Comparison of ENCODE assay signal across 1 cellular context in the genomic region with DNA sequence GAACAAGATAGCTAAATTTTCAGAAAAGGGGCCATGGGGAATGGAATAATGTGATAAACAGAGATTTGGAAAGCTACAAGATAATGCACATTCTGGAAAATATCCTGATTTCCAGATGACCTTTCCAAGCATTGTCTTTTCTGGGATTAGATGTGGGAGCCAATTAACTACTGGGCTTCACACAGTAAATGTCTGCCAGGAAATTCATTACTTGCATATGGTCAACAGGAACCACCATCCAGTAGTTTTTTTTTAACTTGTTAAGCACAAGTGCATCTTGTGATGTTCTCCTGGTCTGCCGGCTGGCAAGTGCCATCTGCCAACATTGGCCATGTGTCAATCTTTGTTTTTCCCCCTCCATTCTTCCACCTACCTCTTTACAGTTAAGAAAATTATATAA.
TF ChIP-seq lines count a peak whose summit lies in the region.

No MANE protein-coding gene starts in this region.

TF ChIP-seq in SK-N-SH, 30 proteins besides CTCF, POLR2A, EP300 and RAD21 (continued from another document):
- TF ChIP-seq, protein P1, sequence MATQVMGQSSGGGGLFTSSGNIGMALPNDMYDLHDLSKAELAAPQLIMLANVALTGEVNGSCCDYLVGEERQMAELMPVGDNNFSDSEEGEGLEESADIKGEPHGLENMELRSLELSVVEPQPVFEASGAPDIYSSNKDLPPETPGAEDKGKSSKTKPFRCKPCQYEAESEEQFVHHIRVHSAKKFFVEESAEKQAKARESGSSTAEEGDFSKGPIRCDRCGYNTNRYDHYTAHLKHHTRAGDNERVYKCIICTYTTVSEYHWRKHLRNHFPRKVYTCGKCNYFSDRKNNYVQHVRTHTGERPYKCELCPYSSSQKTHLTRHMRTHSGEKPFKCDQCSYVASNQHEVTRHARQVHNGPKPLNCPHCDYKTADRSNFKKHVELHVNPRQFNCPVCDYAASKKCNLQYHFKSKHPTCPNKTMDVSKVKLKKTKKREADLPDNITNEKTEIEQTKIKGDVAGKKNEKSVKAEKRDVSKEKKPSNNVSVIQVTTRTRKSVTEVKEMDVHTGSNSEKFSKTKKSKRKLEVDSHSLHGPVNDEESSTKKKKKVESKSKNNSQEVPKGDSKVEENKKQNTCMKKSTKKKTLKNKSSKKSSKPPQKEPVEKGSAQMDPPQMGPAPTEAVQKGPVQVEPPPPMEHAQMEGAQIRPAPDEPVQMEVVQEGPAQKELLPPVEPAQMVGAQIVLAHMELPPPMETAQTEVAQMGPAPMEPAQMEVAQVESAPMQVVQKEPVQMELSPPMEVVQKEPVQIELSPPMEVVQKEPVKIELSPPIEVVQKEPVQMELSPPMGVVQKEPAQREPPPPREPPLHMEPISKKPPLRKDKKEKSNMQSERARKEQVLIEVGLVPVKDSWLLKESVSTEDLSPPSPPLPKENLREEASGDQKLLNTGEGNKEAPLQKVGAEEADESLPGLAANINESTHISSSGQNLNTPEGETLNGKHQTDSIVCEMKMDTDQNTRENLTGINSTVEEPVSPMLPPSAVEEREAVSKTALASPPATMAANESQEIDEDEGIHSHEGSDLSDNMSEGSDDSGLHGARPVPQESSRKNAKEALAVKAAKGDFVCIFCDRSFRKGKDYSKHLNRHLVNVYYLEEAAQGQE (IDR thresholded peaks at IDR 0.05; ENCODE audit: low read depth, low read length), result no peak
- no peak for TF ChIP-seq POLR2AphosphoS5 (IDR thresholded peaks at IDR 0.05; ENCODE audit: low read depth, low read length)
- TF ChIP-seq CHD2 (IDR thresholded peaks at IDR 0.05; ENCODE audit: low read length, partially characterized antibody), result peak; percentile 62
- TF ChIP-seq GATA2 (CRISPR knock-in tag; IDR thresholded peaks at IDR 0.05), result peak; percentile 86
- TF ChIP-seq EZH2phosphoT487 (IDR thresholded peaks at IDR 0.05; ENCODE audit: borderline replicate concordance, low read depth), result no peak
- no peak for TF ChIP-seq MAX (IDR thresholded peaks at IDR 0.05; ENCODE audit: low read depth)
- TF ChIP-seq NRF1 (IDR thresholded peaks at IDR 0.05; ENCODE audit: low read depth, low read length), result no peak
- TF ChIP-seq, protein P2, sequence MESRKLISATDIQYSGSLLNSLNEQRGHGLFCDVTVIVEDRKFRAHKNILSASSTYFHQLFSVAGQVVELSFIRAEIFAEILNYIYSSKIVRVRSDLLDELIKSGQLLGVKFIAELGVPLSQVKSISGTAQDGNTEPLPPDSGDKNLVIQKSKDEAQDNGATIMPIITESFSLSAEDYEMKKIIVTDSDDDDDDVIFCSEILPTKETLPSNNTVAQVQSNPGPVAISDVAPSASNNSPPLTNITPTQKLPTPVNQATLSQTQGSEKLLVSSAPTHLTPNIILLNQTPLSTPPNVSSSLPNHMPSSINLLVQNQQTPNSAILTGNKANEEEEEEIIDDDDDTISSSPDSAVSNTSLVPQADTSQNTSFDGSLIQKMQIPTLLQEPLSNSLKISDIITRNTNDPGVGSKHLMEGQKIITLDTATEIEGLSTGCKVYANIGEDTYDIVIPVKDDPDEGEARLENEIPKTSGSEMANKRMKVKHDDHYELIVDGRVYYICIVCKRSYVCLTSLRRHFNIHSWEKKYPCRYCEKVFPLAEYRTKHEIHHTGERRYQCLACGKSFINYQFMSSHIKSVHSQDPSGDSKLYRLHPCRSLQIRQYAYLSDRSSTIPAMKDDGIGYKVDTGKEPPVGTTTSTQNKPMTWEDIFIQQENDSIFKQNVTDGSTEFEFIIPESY (IDR thresholded peaks at IDR 0.05; ENCODE audit: borderline replicate concordance, low read depth), result no peak
- peak; percentile 44 for TF ChIP-seq RFX5 (IDR thresholded peaks at IDR 0.05; ENCODE audit: low read length)
- no peak for TF ChIP-seq MEF2A (IDR thresholded peaks at IDR 0.05; ENCODE audit: borderline replicate concordance, low read depth)
- TF ChIP-seq TAF1 (IDR thresholded peaks at IDR 0.05; ENCODE audit: borderline replicate concordance, low read depth, low read length), result no peak
- no peak for TF ChIP-seq GABPA (IDR thresholded peaks at IDR 0.05; ENCODE audit: low read depth)
- peak; percentile 77 for TF ChIP-seq FOXJ3 (CRISPR knock-in tag; IDR thresholded peaks at IDR 0.05)
- no peak for TF ChIP-seq TEAD4 (IDR thresholded peaks at IDR 0.05; ENCODE audit: borderline replicate concordance, insufficient read depth)
- TF ChIP-seq FOXM1 (IDR thresholded peaks at IDR 0.05; ENCODE audit: low read depth), result no peak
